Comparison of ENCODE assay signal across 10 cellular contexts in the genomic region with DNA sequence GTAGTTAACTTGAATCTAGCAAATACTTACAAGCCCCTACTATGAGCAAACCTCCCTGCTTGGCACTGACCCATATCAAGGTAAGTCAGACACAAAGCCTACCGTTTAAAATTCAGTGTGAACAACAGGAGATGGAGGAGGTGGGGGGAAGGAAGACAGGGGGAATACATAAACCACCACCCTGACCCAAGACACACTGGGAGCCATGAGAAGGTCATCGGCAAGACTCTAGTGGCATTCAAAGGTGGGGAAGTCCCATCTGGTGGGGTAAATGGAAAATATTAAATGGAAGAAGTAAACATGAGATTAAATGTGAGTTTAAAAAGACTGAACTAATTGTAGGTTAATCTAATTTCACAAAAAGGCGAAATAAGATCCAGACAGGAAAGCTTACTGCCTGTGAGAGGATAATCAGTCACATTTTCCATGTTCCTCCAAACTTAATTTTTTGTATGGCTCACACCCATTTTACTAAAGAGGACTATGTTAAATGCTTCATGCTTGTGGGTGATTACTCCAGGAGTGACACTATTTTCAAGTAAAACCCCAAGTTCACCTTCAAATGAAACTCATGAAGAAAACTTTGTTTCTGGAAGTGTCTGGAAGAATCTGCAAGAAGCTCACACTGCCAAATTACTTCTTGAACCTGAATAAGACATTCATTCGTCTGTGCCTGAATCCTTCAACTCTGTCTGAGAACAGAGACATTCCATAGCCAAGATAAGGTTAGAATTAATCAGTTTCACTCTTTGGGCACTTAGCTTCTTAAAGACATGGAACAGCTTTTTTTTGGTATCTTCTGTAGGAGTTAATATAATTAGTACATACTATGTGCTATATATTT. TPM values are rescaled to one million over a fixed set of nuclear protein-coding genes. Genes with fewer than 3 reads are reported as not detected.
DNase-seq lines count a peak whose midpoint lies in the region; ATAC-seq and TF ChIP-seq lines count a peak whose summit lies in the region.
"Had no signal": no experiment of that assay in that cellular context is flagged by ENCODE, and none has a peak within 500 bp of the region (broad histone marks: within the 10 kb centered on the region; RNA-seq: fewer than 3 reads in every experiment).

No MANE protein-coding gene starts in this region.

- ATAC-seq in GM19467 (IDR thresholded peaks at IDR 0.05; ENCODE audit: unreplicated experiment) (no peak), GM19455 (IDR thresholded peaks at IDR 0.05; ENCODE audit: unreplicated experiment) (no peak)

- H3K36me3 ChIP-seq in A673 (ENCODE audit: insufficient read depth, low read length, poor library complexity, severe bottlenecking) (peaks cover 26% of the 10 kb centered on the region), endodermal cell (ENCODE audit: control insufficient read depth, insufficient read depth, low read length) (peaks cover 45% of the 10 kb centered on the region)

- H3K4me3 ChIP-seq in A673 (ENCODE audit: low read depth, low read length, poor library complexity, severe bottlenecking) (no peak overlapping the region), endodermal cell (ENCODE audit: low read length) (no peak overlapping the region)

- H3K9ac ChIP-seq in endodermal cell (ENCODE audit: extremely low read depth, low read length, poor library complexity, severe bottlenecking), result no peak overlapping the region

- H3K9me3 ChIP-seq in A673 (ENCODE audit: low read depth, low read length, poor library complexity, severe bottlenecking) (no peaks in the 10 kb centered on the region), endodermal cell (ENCODE audit: control insufficient read depth, low read length) (no peaks in the 10 kb centered on the region)

- DNase-seq in A673 (ENCODE audit: low spot score), result no peak
- peak; percentile 8 for DNase-seq in NCI-H69 (lab: John Stamatoyannopoulos, UW)
- DNase-seq in endodermal cell, result no peak
- no peak for DNase-seq in germinal center (ENCODE audit: low spot score)
- no peak for DNase-seq in GM03348 (ENCODE audit: low spot score)
- DNase-seq: DMS53, hypothalamus had no signal

- TF ChIP-seq CTCF in A673 (conservative IDR thresholded peaks at IDR 0.05; ENCODE audit: low read depth, low read length) (no peak), endodermal cell (conservative IDR thresholded peaks at IDR 0.05) (no peak), nephron (IDR thresholded peaks at IDR 0.05; ENCODE audit: unreplicated experiment in 3 of 3) (no peak)

- H3K4me1 Mint-ChIP-seq in endodermal cell (peaks cover 55% of the 10 kb centered on the region), nephron (peaks cover 60% of the 10 kb centered on the region)

- H3K27me3 Mint-ChIP-seq in endodermal cell (ENCODE audit: insufficient read depth), result no peaks in the 10 kb centered on the region
- no peaks in the 10 kb centered on the region for H3K27me3 Mint-ChIP-seq in nephron (ENCODE audit: low read depth)

- H3K36me3 Mint-ChIP-seq in endodermal cell (ENCODE audit: low read depth) (peaks cover 21% of the 10 kb centered on the region), nephron (ENCODE audit: low read depth) (peaks cover 28% of the 10 kb centered on the region)

- no TSS peak for BruUV-seq in A673 (replicated peaks; lab: Mats Ljungman, UMichigan)

- H3K27ac Mint-ChIP-seq in endodermal cell (peak overlapping the region; percentile 86), nephron (peak overlapping the region; percentile 72 to 86 (median 77))

- intact Hi-C loops in A673 (cut with micrococcal nuclease; ENCODE audit: unreplicated experiment), result no loop called here

- POLR2A ChIA-PET in A673 (lab: Charles Lee; ENCODE audit: low non-redundant PET), result no interaction called here

- peak overlapping the region; percentile 49 for H3K27ac ChIP-seq in A673 (ENCODE audit: low read depth, low read length, poor library complexity, severe bottlenecking)
- H3K27ac ChIP-seq in endodermal cell (ENCODE audit: low read depth, low read length), result no peak overlapping the region

- H3K4me3 Mint-ChIP-seq in endodermal cell (peak overlapping the region; percentile 13), nephron (no peak overlapping the region)

- CTCF ChIA-PET in A673 (lab: Charles Lee), result interaction anchor here (0.7 kb wide), 1 partner anchor 1188 kb away, joined by 3 read pairs; no protein-coding TSS in a partner anchor

- H3K27me3 ChIP-seq in A673 (replicated peaks; ENCODE audit: insufficient read depth, low read depth, low read length, poor library complexity) (no peaks in the 10 kb centered on the region), endodermal cell (ENCODE audit: control insufficient read depth, insufficient read depth, low read length, poor library complexity, severe bottlenecking) (no peaks in the 10 kb centered on the region)

- H3K9me3 Mint-ChIP-seq in endodermal cell (peaks cover 6% of the 10 kb centered on the region), nephron (no peaks in the 10 kb centered on the region)

- WGBS in endodermal cell (ENCODE audit: insufficient coverage in 1 of 2, insufficient read length in 1 of 2), 2 experiments, result 66 to 70% methylated on average over 2 to 4 of the region's 4 CpGs

- H3K4me1 ChIP-seq in A673 (ENCODE audit: insufficient read depth, low read length, poor library complexity, severe bottlenecking) (peaks cover 53% of the 10 kb centered on the region), endodermal cell (ENCODE audit: control insufficient read depth, insufficient read depth, low read length) (peaks cover 22% of the 10 kb centered on the region)

RNA-seq across cellular contexts. Expression of gene PITPNB, which starts 51.7 kb away (rescaled TPM):
- total RNA-seq in A673 (2021), result 130 and 135 TPM in 2 replicates
- 10 to 100 TPM; 59.6 to 68.2 TPM for total RNA-seq in endodermal cell
- 50.0 TPM for polyA plus RNA-seq in endodermal cell (2013, experiment 1 of 2)
- 49.5 TPM for polyA plus RNA-seq in endodermal cell (2013, experiment 2 of 2)
